In the genomic region with DNA sequence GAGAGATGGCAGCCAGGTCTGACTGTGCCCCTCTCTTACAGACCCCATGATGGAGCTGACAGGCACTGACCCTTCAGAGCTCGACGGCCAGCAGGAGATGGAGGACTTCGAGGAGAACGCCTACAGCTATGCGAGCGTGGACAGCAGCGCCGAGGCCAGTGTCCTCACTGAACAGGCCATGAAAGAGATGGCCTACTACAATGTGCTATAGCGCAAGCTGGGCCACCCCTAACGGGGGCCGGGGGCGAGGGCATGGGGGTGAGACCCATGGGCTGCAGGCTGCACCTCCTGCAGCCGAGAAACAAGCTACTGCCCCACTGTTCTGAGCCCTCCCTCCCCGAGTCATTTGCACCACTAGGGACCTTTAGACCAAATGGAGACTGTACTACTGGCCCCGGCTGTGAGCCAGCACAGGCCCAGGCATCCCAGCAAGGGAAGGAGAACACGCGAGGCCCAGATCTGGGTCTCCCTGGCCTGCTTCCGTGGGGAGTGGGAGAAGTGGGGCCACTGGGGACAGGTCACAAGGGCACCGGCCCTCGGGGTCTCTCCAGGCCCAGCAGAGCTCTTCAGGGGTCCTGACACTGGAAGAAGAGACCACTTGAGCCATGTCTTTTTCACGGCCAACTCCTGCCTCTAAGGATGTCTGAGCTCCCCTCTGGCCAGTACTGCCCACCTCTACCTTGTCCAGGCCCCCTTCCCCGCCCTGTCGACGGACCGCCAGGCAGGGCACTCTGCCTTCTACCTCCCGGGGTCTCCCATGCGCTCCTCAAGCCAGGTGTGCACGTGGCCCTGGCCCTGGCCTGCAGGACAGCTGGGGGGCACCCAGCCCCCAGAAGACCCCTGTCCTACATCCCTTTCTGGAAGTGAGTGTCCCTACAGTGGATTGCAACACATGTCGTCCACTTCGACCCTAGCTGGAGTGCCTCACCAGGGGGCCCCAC, we compare ENCODE assay signal across 17 cellular contexts. TPM values are rescaled to one million over a fixed set of nuclear protein-coding genes. Genes with fewer than 3 reads are reported as not detected.
DNase-seq lines count a peak whose midpoint lies in the region; ATAC-seq and TF ChIP-seq lines count a peak whose summit lies in the region.
"Had no signal": no experiment of that assay in that cellular context is flagged by ENCODE, and none has a peak within 500 bp of the region (broad histone marks: within the 10 kb centered on the region; RNA-seq: fewer than 3 reads in every experiment).

No MANE protein-coding gene starts in this region.

- H3K4me3 ChIP-seq in cardiac muscle cell (no peak overlapping the region), mucosa of descending colon (no peak overlapping the region)
- H3K4me3 ChIP-seq: A549; BLaER1 treated with 17β-estradiol and CSF1 and Interleukin-3, amounts not matched to agents 10 nM and 100 nM had no signal

- TF ChIP-seq CTCF in cardiac muscle cell (IDR thresholded peaks at IDR 0.05; ENCODE audit: low read depth, low read length) (no peak), mucosa of descending colon (IDR thresholded peaks at IDR 0.05) (no peak)

- POLR2A ChIA-PET in HEK293T (lab: Yijun Ruan, JAX): interaction anchor here (1.3 to 1.6 kb wide), 2 partner anchors 22 to 77 kb away, joined by 3 to 4 read pairs; partner anchors contain the start of gene IDH2

- intact Hi-C loops in left ventricle myocardium superior (cut with micrococcal nuclease): loop anchor here (10.0 kb wide), 1 partner anchor 185 kb away; the partner anchor contains the start of gene AP3S2
- intact Hi-C loops in mucosa of descending colon (cut with DNase I, micrococcal nuclease): loop anchor here (10.0 kb wide), 2 partner anchors 175 to 185 kb away; partner anchors contain the start of gene AP3S2 (in 1 of the 2)

- H3K4me1 ChIP-seq in cardiac muscle cell (ENCODE audit: low read depth) (no peaks in the 10 kb centered on the region), mucosa of descending colon (ENCODE audit: low read depth) (no peaks in the 10 kb centered on the region)
- H3K4me1 ChIP-seq: A549 had no signal

- H3K36me3 ChIP-seq in cardiac muscle cell (peaks cover 22% of the 10 kb centered on the region), mucosa of descending colon (ENCODE audit: low read depth) (peaks cover 14% of the 10 kb centered on the region)

- no peaks in the 10 kb centered on the region for H3K9me3 ChIP-seq in cardiac muscle cell (ENCODE audit: low read depth)
- H3K9me3 ChIP-seq in mucosa of descending colon: no peaks in the 10 kb centered on the region
- H3K9me3 ChIP-seq: A549; BLaER1 treated with 17β-estradiol and CSF1 and Interleukin-3, amounts not matched to agents 10 nM and 100 nM had no signal

- H3K27me3 ChIP-seq in cardiac muscle cell: no peaks in the 10 kb centered on the region
- H3K27me3 ChIP-seq: BLaER1 treated with 17β-estradiol and CSF1 and Interleukin-3, amounts not matched to agents 10 nM and 100 nM had no signal

- DNase-seq in cardiac muscle cell (ENCODE audit: low read depth in 1 of 2, low spot score in 1 of 2): no peak
- DNase-seq in left ventricle myocardium superior: no peak
- DNase-seq in caudate nucleus (lab: John Stamatoyannopoulos, UW): no peak
- no peak for DNase-seq in mucosa of descending colon
- DNase-seq in stimulated activated CD4-positive, alpha-beta T cell treated with anti-CD3 and anti-CD28 coated beads, Interleukin-2, amount 100 ng/mL, for 24 hours: no peak
- no peak for DNase-seq in HEK293T (ENCODE audit: extremely low spot score)
- DNase-seq: DMS 273 treated with DMSO at 0.1 percent for 48 hours; GF-D8; MV-4-11; NCI-H1417; NCI-H187 treated with DMSO at 0.1 percent for 48 hours; NCI-H446; NK-92 treated with Interleukin-12 subunit alpha and Interleukin-12 subunit beta, amount 100 ng/mL, for 24 hours had no signal

- ATAC-seq in left ventricle myocardium superior: no peak
- ATAC-seq in mucosa of descending colon: peak; percentile 4
- ATAC-seq in HG02970 (IDR thresholded peaks at IDR 0.05; ENCODE audit: low FRiP score, unreplicated experiment): no peak

- peak overlapping the region; percentile 73 for H3K27ac ChIP-seq in cardiac muscle cell
- peak overlapping the region; percentile 11 for H3K27ac ChIP-seq in caudate nucleus (ENCODE audit: low read depth, low read length)
- H3K27ac ChIP-seq: A549, HL-60 had no signal

- CTCF ChIA-PET in HEK293T (lab: Yijun Ruan, JAX): interaction anchor here (0.5 to 1.1 kb wide), 2 partner anchors 9 to 13 kb away, joined by 3 read pairs; no protein-coding TSS in a partner anchor

TF ChIP-seq in HEK293T, 16 proteins besides CTCF, POLR2A, EP300 and RAD21:
- TF ChIP-seq SUZ12 (IDR thresholded peaks at IDR 0.05) (no peak), ARNT (IDR thresholded peaks at IDR 0.05) (no peak), ZNF384 (IDR thresholded peaks at IDR 0.05) (no peak), TARDBP (IDR thresholded peaks at IDR 0.05) (no peak), L3MBTL2 (conservative IDR thresholded peaks at IDR 0.05) (no peak), HDGF (IDR thresholded peaks at IDR 0.05; ENCODE audit: borderline replicate concordance) (no peak), ELF4 (IDR thresholded peaks at IDR 0.05) (no peak), FOXK2 (IDR thresholded peaks at IDR 0.05) (no peak), FOXA1 (IDR thresholded peaks at IDR 0.05) (no peak)

RNA-seq across cellular contexts. Expression of gene IDH2, which starts 22.4 kb away (rescaled TPM):
- total RNA-seq in cardiac muscle cell (392 and 406 TPM in 2 replicates), left ventricle myocardium superior (1,172 TPM), mucosa of descending colon (100 to 1,000 TPM in 2 of 3 donors, 10 to 100 TPM in 1; 84.8 to 262 (median 124) TPM)
- polyA plus RNA-seq in cardiac muscle cell: 673 and 712 TPM in 2 replicates
